Comparison of ENCODE assay signal across 19 cellular contexts in the genomic region with DNA sequence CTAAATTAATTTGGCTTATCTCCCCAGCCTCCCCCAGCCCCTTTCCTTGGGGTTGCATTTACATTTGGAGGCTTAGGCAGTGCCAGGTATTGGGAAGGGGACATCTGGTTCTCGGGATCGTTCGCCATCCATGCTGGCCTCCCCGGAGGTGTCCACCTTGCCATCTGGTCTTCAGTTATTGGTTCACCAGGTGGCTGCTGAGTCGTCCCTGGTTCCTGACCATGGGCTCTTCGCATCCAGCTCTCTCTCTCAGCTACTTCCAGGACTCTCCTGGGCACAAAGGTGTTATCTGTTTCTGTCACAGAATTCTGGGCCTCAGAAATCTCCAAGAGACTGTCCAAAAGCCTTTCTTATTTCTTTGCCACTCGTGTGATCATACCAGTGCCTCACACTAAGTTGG.
A peak's percentile ranks its signal among the peaks of the same experiment; 100 is the strongest.
DNase-seq lines count a peak whose midpoint lies in the region; ATAC-seq and TF ChIP-seq lines count a peak whose summit lies in the region.
"Had no signal": no experiment of that assay in that cellular context is flagged by ENCODE, and none has a peak within 500 bp of the region (broad histone marks: within the 10 kb centered on the region; RNA-seq: fewer than 3 reads in every experiment).

No MANE protein-coding gene starts in this region.

- no peak overlapping the region for H3K9ac ChIP-seq in neural cell (ENCODE audit: low read length)

- H2AFZ ChIP-seq in GM23338 = 0 out of 2 replicates have a peak overlapping the region, but pooled peaks have one; percentile 56
- no peak overlapping the region for H2AFZ ChIP-seq in neural cell (ENCODE audit: low read depth, low read length)

- H4K20me1 ChIP-seq in GM23338 (replicated peaks; ENCODE audit: insufficient read depth) (no peaks in the 10 kb centered on the region), neural cell (ENCODE audit: insufficient read depth) (no peaks in the 10 kb centered on the region)

- no peaks in the 10 kb centered on the region for H3K79me2 ChIP-seq in GM23338 (replicated peaks; ENCODE audit: insufficient read depth)
- no peaks in the 10 kb centered on the region for H3K79me2 ChIP-seq in neural cell (replicated peaks; ENCODE audit: insufficient read depth, low read length)

- H3K9me2 ChIP-seq in GM23338 (ENCODE audit: insufficient read depth) (no peaks in the 10 kb centered on the region), neural cell (ENCODE audit: insufficient read depth, low read length) (no peaks in the 10 kb centered on the region)

- H3K27ac ChIP-seq in GM23338 (ENCODE audit: low read depth) (no peak overlapping the region), neural cell (ENCODE audit: low read length) (peak overlapping the region; percentile 46)

- no peak for TF ChIP-seq EP300 in neural cell (conservative IDR thresholded peaks at IDR 0.05; ENCODE audit: poor library complexity, severe bottlenecking)

- H3K36me3 Mint-ChIP-seq in GM23338 (ENCODE audit: low read depth) (no peaks in the 10 kb centered on the region), brain (no peaks in the 10 kb centered on the region)
- H3K36me3 Mint-ChIP-seq: CD8-positive, alpha-beta T cell had no signal

- H3K27me3 Mint-ChIP-seq in GM23338 (ENCODE audit: insufficient read depth, low read depth, poor library complexity) = peaks cover 12% of the 10 kb centered on the region
- H3K27me3 Mint-ChIP-seq in brain = no peaks in the 10 kb centered on the region

- H3K4me3 Mint-ChIP-seq in GM23338 (no peak overlapping the region), brain (no peak overlapping the region)
- H3K4me3 Mint-ChIP-seq: CD8-positive, alpha-beta T cell had no signal

- no peak for TF ChIP-seq RAD21 in neural cell (conservative IDR thresholded peaks at IDR 0.05)

- no peaks in the 10 kb centered on the region for H3K9me3 Mint-ChIP-seq in GM23338
- no peaks in the 10 kb centered on the region for H3K9me3 Mint-ChIP-seq in brain
- H3K9me3 Mint-ChIP-seq: CD8-positive, alpha-beta T cell had no signal

- no peak for TF ChIP-seq CTCF in GM23338 (conservative IDR thresholded peaks at IDR 0.05; ENCODE audit: low read depth in 2 of 2)
- TF ChIP-seq CTCF in brain (conservative IDR thresholded peaks at IDR 0.05) = no peak
- TF ChIP-seq CTCF in neural cell (IDR thresholded peaks at IDR 0.05; ENCODE audit: poor library complexity, severe bottlenecking) = no peak

- H3K4me2 ChIP-seq in GM23338 (no peak overlapping the region; the same call in 1 of the 2 replicates), neural cell (ENCODE audit: low read length) (no peak overlapping the region)

- no peaks in the 10 kb centered on the region for H3K27me3 ChIP-seq in GM23338 (ENCODE audit: insufficient read depth)
- no peaks in the 10 kb centered on the region for H3K27me3 ChIP-seq in neural cell (ENCODE audit: insufficient read depth, low read depth, low read length)
- H3K27me3 ChIP-seq: MG63 had no signal

- H3K27ac Mint-ChIP-seq in GM23338 (no peak overlapping the region), brain (peak overlapping the region in 3 of 5 experiments; percentile 12 to 92 (median 70))
- H3K27ac Mint-ChIP-seq: CD8-positive, alpha-beta T cell had no signal

- H3K4me1 ChIP-seq in GM23338 (ENCODE audit: insufficient read depth) = peaks cover 17% of the 10 kb centered on the region

- H3K36me3 ChIP-seq in GM23338 (ENCODE audit: insufficient read depth) (no peaks in the 10 kb centered on the region), neural cell (ENCODE audit: insufficient read depth, low read length) (no peaks in the 10 kb centered on the region)
- H3K36me3 ChIP-seq: MG63 had no signal

- DNase-seq in NCI-H1417 (lab: John Stamatoyannopoulos, UW) = peak in 2 of 3 experiments; percentile 25 to 36
- no peak for DNase-seq in NCI-H1417 treated with DMSO at 0.1 percent for 48 hours (lab: John Stamatoyannopoulos, UW)
- DNase-seq in GM23338 (ENCODE audit: low spot score) = no peak
- DNase-seq in midbrain (lab: John Stamatoyannopoulos, UW) = no peak
- DNase-seq in mucosa of gallbladder (ENCODE audit: low spot score) = no peak
- no peak for DNase-seq in nucleus accumbens (lab: John Stamatoyannopoulos, UW)
- DNase-seq: AML-193; Calu3; CD8-positive, alpha-beta T cell; EL; MG63; NCI-H1694; NCI-H2227 treated with DMSO at 0.1 percent for 48 hours; NCI-H510A; NCI-H748 treated with DMSO at 0.1 percent for 48 hours had no signal

- H3K4me1 Mint-ChIP-seq in GM23338 (peaks cover 24% of the 10 kb centered on the region), brain (peaks cover 34% of the 10 kb centered on the region)

- no peak overlapping the region for H3K4me3 ChIP-seq in GM23338
- no peak overlapping the region for H3K4me3 ChIP-seq in neural cell (ENCODE audit: low read length)
- H3K4me3 ChIP-seq: K562, MG63 had no signal

- no peaks in the 10 kb centered on the region for H3F3A ChIP-seq in GM23338 (replicated peaks; ENCODE audit: low read depth)
- no peaks in the 10 kb centered on the region for H3F3A ChIP-seq in neural cell (ENCODE audit: insufficient read depth, low read length, poor library complexity, severe bottlenecking)

- H3K9me3 ChIP-seq in neural cell (ENCODE audit: low read length) = no peaks in the 10 kb centered on the region
- H3K9me3 ChIP-seq: MG63 had no signal

- ATAC-seq in GM23338 = no peak
- ATAC-seq: CD8-positive, alpha-beta T cell; K562; Right ventricle myocardium inferior had no signal

TF ChIP-seq in GM23338, 12 proteins besides CTCF, POLR2A, EP300 and RAD21 (continues in another document):
- TF ChIP-seq CREB1 (CRISPR knock-in tag; IDR thresholded peaks at IDR 0.05; ENCODE audit: low read depth) (no peak), EZH2 (IDR thresholded peaks at IDR 0.05; ENCODE audit: low read depth, unreplicated experiment) (no peak), EZH2phosphoT487 (IDR thresholded peaks at IDR 0.05; ENCODE audit: unreplicated experiment) (no peak), STAT1 (IDR thresholded peaks at IDR 0.05; ENCODE audit: unreplicated experiment) (no peak), JUNB (IDR thresholded peaks at IDR 0.05; ENCODE audit: unreplicated experiment) (no peak), ETS1 (IDR thresholded peaks at IDR 0.05) (no peak), ZNF331 (CRISPR knock-in tag; IDR thresholded peaks at IDR 0.05; ENCODE audit: low read depth) (no peak), NANOG (IDR thresholded peaks at IDR 0.05; ENCODE audit: borderline replicate concordance) (no peak)

TF ChIP-seq in neural cell, 6 proteins besides CTCF, POLR2A, EP300 and RAD21:
- TF ChIP-seq MXI1 (conservative IDR thresholded peaks at IDR 0.05; ENCODE audit: poor library complexity, severe bottlenecking) = no peak
- TF ChIP-seq POLR2AphosphoS5 (IDR thresholded peaks at IDR 0.05) = no peak
- TF ChIP-seq EZH2 (IDR thresholded peaks at IDR 0.05; ENCODE audit: borderline replicate concordance, insufficient read depth, low read length, poor library complexity, severe bottlenecking) = no peak
- no peak for TF ChIP-seq SMC3 (conservative IDR thresholded peaks at IDR 0.05; ENCODE audit: poor library complexity)
- TF ChIP-seq, protein P1, sequence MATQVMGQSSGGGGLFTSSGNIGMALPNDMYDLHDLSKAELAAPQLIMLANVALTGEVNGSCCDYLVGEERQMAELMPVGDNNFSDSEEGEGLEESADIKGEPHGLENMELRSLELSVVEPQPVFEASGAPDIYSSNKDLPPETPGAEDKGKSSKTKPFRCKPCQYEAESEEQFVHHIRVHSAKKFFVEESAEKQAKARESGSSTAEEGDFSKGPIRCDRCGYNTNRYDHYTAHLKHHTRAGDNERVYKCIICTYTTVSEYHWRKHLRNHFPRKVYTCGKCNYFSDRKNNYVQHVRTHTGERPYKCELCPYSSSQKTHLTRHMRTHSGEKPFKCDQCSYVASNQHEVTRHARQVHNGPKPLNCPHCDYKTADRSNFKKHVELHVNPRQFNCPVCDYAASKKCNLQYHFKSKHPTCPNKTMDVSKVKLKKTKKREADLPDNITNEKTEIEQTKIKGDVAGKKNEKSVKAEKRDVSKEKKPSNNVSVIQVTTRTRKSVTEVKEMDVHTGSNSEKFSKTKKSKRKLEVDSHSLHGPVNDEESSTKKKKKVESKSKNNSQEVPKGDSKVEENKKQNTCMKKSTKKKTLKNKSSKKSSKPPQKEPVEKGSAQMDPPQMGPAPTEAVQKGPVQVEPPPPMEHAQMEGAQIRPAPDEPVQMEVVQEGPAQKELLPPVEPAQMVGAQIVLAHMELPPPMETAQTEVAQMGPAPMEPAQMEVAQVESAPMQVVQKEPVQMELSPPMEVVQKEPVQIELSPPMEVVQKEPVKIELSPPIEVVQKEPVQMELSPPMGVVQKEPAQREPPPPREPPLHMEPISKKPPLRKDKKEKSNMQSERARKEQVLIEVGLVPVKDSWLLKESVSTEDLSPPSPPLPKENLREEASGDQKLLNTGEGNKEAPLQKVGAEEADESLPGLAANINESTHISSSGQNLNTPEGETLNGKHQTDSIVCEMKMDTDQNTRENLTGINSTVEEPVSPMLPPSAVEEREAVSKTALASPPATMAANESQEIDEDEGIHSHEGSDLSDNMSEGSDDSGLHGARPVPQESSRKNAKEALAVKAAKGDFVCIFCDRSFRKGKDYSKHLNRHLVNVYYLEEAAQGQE (IDR thresholded peaks at IDR 0.05; ENCODE audit: borderline replicate concordance) = no peak
- TF ChIP-seq TAF1 (IDR thresholded peaks at IDR 0.05; ENCODE audit: low read depth) = no peak

Comparison
In these comparisons a context has a peak if more than half of its experiments do, and no peak if none do; other contexts are left out.
1. DNase-seq: peak in NCI-H1417 (2 of 3); none in NCI-H1417 treated with DMSO at 0.1 percent for 48 hours (single experiment), GM23338 (single experiment), midbrain (single experiment), mucosa of gallbladder (single experiment) and nucleus accumbens (0 of 56).